Comparison of ENCODE assay signal across 1 cellular context in genomic region chr1:19483691-19484090, GRCh38.
A peak's percentile ranks its signal among the peaks of the same experiment; 100 is the strongest.
TF ChIP-seq lines count a peak whose summit lies in the region.

No MANE protein-coding gene starts in this region.

TF ChIP-seq in HepG2, 621 proteins besides CTCF, POLR2A, EP300 and RAD21 (continued from another document):
- TF ChIP-seq ARID3A (IDR thresholded peaks at IDR 0.05; ENCODE audit: low read depth, low read length) (no peak), ZFP90 (CRISPR knock-in tag; IDR thresholded peaks at IDR 0.05; ENCODE audit: borderline replicate concordance) (0 out of 2 replicates have a peak, but pooled peaks have one; percentile 63), ZNF280D (CRISPR knock-in tag; IDR thresholded peaks at IDR 0.05) (0 out of 2 replicates have a peak, but pooled peaks have one; percentile 39), LCORL (IDR thresholded peaks at IDR 0.05) (no peak), LCORL (CRISPR knock-in tag; IDR thresholded peaks at IDR 0.05) (peak; percentile 53; the same call in 1 of the 2 replicates), ZSCAN21 (CRISPR knock-in tag; IDR thresholded peaks at IDR 0.05; ENCODE audit: borderline replicate concordance) (no peak), NFIC (IDR thresholded peaks at IDR 0.05; ENCODE audit: low read length) (no peak), ZNF747 (CRISPR knock-in tag; IDR thresholded peaks at IDR 0.05; ENCODE audit: borderline replicate concordance) (0 out of 2 replicates have a peak, but pooled peaks have one; percentile 6)
- TF ChIP-seq, protein P1, sequence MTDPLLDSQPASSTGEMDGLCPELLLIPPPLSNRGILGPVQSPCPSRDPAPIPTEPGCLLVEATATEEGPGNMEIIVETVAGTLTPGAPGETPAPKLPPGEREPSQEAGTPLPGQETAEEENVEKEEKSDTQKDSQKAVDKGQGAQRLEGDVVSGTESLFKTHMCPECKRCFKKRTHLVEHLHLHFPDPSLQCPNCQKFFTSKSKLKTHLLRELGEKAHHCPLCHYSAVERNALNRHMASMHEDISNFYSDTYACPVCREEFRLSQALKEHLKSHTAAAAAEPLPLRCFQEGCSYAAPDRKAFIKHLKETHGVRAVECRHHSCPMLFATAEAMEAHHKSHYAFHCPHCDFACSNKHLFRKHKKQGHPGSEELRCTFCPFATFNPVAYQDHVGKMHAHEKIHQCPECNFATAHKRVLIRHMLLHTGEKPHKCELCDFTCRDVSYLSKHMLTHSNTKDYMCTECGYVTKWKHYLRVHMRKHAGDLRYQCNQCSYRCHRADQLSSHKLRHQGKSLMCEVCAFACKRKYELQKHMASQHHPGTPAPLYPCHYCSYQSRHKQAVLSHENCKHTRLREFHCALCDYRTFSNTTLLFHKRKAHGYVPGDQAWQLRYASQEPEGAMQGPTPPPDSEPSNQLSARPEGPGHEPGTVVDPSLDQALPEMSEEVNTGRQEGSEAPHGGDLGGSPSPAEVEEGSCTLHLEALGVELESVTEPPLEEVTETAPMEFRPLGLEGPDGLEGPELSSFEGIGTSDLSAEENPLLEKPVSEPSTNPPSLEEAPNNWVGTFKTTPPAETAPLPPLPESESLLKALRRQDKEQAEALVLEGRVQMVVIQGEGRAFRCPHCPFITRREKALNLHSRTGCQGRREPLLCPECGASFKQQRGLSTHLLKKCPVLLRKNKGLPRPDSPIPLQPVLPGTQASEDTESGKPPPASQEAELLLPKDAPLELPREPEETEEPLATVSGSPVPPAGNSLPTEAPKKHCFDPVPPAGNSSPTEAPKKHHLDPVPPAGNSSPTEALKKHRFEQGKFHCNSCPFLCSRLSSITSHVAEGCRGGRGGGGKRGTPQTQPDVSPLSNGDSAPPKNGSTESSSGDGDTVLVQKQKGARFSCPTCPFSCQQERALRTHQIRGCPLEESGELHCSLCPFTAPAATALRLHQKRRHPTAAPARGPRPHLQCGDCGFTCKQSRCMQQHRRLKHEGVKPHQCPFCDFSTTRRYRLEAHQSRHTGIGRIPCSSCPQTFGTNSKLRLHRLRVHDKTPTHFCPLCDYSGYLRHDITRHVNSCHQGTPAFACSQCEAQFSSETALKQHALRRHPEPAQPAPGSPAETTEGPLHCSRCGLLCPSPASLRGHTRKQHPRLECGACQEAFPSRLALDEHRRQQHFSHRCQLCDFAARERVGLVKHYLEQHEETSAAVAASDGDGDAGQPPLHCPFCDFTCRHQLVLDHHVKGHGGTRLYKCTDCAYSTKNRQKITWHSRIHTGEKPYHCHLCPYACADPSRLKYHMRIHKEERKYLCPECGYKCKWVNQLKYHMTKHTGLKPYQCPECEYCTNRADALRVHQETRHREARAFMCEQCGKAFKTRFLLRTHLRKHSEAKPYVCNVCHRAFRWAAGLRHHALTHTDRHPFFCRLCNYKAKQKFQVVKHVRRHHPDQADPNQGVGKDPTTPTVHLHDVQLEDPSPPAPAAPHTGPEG (CRISPR knock-in tag; IDR thresholded peaks at IDR 0.05), result 0 out of 2 replicates have a peak, but pooled peaks have one; percentile 28
